In genomic region chr5:82720764-82721163, GRCh38 we compare ENCODE assay signal across 20 cellular contexts.
"Had no signal": no experiment of that assay in that cellular context is flagged by ENCODE, and none has a peak within 500 bp of the region (broad histone marks: within the 10 kb centered on the region; RNA-seq: fewer than 3 reads in every experiment).

No MANE protein-coding gene starts in this region.

- H3K36me3 ChIP-seq: gastrocnemius medialis, upper lobe of right lung had no signal

- H3K9me3 ChIP-seq: gastrocnemius medialis, upper lobe of right lung had no signal

- H3K27me3 Mint-ChIP-seq: brain, progenitor cell of endocrine pancreas had no signal

- H3K9me3 Mint-ChIP-seq: activated naive CD8-positive, alpha-beta T cell treated with anti-CD3 and anti-CD28 coated beads for 36 hours had no signal

- H3K27ac ChIP-seq: gastrocnemius medialis, upper lobe of right lung had no signal

- H3K4me1 Mint-ChIP-seq: endodermal cell had no signal

- ATAC-seq: gastrocnemius medialis; left ventricle myocardium superior; naive thymus-derived CD4-positive, alpha-beta T cell; SK-N-SH treated with all-trans-retinoic acid at 6 μM for 48 hours; upper lobe of right lung had no signal

- H3K27ac Mint-ChIP-seq: activated naive CD8-positive, alpha-beta T cell treated with anti-CD3 and anti-CD28 coated beads for 36 hours; endodermal cell; naive thymus-derived CD4-positive, alpha-beta T cell; progenitor cell of endocrine pancreas had no signal

- DNase-seq: activated naive CD4-positive, alpha-beta T cell; activated naive CD8-positive, alpha-beta T cell treated with anti-CD3 and anti-CD28 coated beads for 36 hours; activated T-cell treated with anti-CD3 and anti-CD28 coated beads for 4 hours; amygdala; caudate nucleus; endodermal cell; gastrocnemius medialis; head of caudate nucleus; left ventricle myocardium superior; naive thymus-derived CD4-positive, alpha-beta T cell; occipital lobe; stimulated activated CD4-positive, alpha-beta T cell treated with anti-CD3 and anti-CD28 coated beads, Interleukin-12 subunit alpha, Interleukin-12 subunit beta, amount 100 ng/mL, for 4 hours; stimulated activated CD4-positive, alpha-beta T cell treated with anti-CD3 and anti-CD28 coated beads, Interleukin-1b, Interleukin-23, amount 100 ng/mL, for 48 hours; stimulated activated CD8-positive, alpha-beta memory T cell treated with anti-CD3 and anti-CD28 coated beads, Interleukin-4, amount 100 ng/mL, for 48 hours; stimulated activated naive CD4-positive, alpha-beta T cell; T1000; upper lobe of right lung had no signal

- H3K36me3 Mint-ChIP-seq: activated naive CD8-positive, alpha-beta T cell treated with anti-CD3 and anti-CD28 coated beads for 36 hours; brain; naive thymus-derived CD4-positive, alpha-beta T cell had no signal

- H3K4me1 ChIP-seq: gastrocnemius medialis, upper lobe of right lung had no signal

- H3K4me3 ChIP-seq: gastrocnemius medialis, upper lobe of right lung had no signal

- H3K4me3 Mint-ChIP-seq: activated naive CD8-positive, alpha-beta T cell treated with anti-CD3 and anti-CD28 coated beads for 36 hours; brain; endodermal cell; naive thymus-derived CD4-positive, alpha-beta T cell had no signal

- H3K27me3 ChIP-seq: gastrocnemius medialis, upper lobe of right lung had no signal
